In the genomic region with DNA sequence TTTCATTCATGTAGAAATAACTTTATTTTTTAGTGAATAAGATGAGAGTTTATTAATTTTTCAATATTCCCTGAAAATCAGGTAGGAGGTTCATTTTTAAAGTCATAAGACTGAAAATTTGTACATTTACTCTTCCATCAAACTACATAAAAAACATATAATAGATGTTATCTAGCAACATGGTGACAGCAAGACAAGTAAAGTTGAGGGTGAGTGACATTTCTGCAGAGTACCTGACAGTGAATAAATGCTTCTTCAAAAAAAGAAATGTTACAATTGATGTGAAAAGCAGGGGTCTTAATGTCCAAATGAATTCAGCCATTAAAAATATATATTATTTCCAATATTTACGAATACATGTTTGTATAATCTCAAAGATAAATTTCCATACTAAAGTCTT, we compare ENCODE assay signal across 5 cellular contexts.
"Had no signal": no experiment of that assay in that cellular context is flagged by ENCODE, and none has a peak within 500 bp of the region (broad histone marks: within the 10 kb centered on the region; RNA-seq: fewer than 3 reads in every experiment).

No MANE protein-coding gene starts in this region.

- H3K4me3 ChIP-seq: K562 had no signal

- H3K27ac ChIP-seq: HL-60 had no signal

- DNase-seq: IMR-90, KBM-7, KG1 had no signal
